Comparison of ENCODE assay signal across 8 cellular contexts in genomic region chr7:39948375-39948774, GRCh38. TPM values are rescaled to one million over a fixed set of nuclear protein-coding genes. Genes with fewer than 3 reads are reported as not detected.
DNase-seq lines count a peak whose midpoint lies in the region; TF ChIP-seq lines count a peak whose summit lies in the region.

No MANE protein-coding gene starts in this region.

- H3K4me3 ChIP-seq in SK-N-SH (ENCODE audit: low read depth in 2 of 2, low read length in 1 of 2): peak overlapping the region; percentile 96 to 97
- peak overlapping the region; percentile 94 for H3K4me3 ChIP-seq in endodermal cell (ENCODE audit: low read length)
- peak overlapping the region; percentile 96 for H3K4me3 ChIP-seq in osteoblast (ENCODE audit: insufficient read depth, low read length)

- H3K36me3 ChIP-seq in SK-N-SH (replicated peaks in 1 of 2; ENCODE audit: control insufficient read depth in 1 of 2, insufficient read depth in 2 of 2, low read length in 1 of 2) (peaks cover 0 to 2% of the 10 kb centered on the region in 2 experiments), endodermal cell (ENCODE audit: control insufficient read depth, insufficient read depth, low read length) (no peaks in the 10 kb centered on the region), osteoblast (ENCODE audit: insufficient read depth, low read length) (no peaks in the 10 kb centered on the region)

- no peak for TF ChIP-seq RAD21 in SK-N-SH (IDR thresholded peaks at IDR 0.05; ENCODE audit: low read length)

- peaks cover 0 to 12% of the 10 kb centered on the region in 2 experiments; a peak in 2 of 4 replicates for H3K4me1 ChIP-seq in SK-N-SH (ENCODE audit: control insufficient read depth in 1 of 2, insufficient read depth in 2 of 2, low read depth in 1 of 2, low read length in 1 of 2)
- H3K4me1 ChIP-seq in endodermal cell (ENCODE audit: control insufficient read depth, insufficient read depth, low read length): no peaks in the 10 kb centered on the region
- H3K4me1 ChIP-seq in osteoblast (ENCODE audit: insufficient read depth, low read length): no peaks in the 10 kb centered on the region

- H3K27ac ChIP-seq in SK-N-SH (ENCODE audit: low read depth in 2 of 2, low read length in 1 of 2) (peak overlapping the region; percentile 97), endodermal cell (ENCODE audit: low read depth, low read length) (peak overlapping the region; percentile 95), osteoblast (ENCODE audit: low read depth, low read length) (peak overlapping the region; percentile 97)

- H3K27me3 ChIP-seq in SK-N-SH (ENCODE audit: insufficient read depth): no peaks in the 10 kb centered on the region
- H3K27me3 ChIP-seq in endodermal cell (ENCODE audit: control insufficient read depth, insufficient read depth, low read length, poor library complexity, severe bottlenecking): no peaks in the 10 kb centered on the region
- H3K27me3 ChIP-seq in osteoblast (ENCODE audit: insufficient read depth, low read length): no peaks in the 10 kb centered on the region

- DNase-seq in H4 (ENCODE audit: low spot score) (peak; percentile 25), SK-N-SH (peak; percentile 35), endodermal cell (no peak), osteoblast (ENCODE audit: insufficient read length, low spot score, missing footprints) (no peak), germinal center (ENCODE audit: low spot score) (no peak), NCI-H187 (lab: John Stamatoyannopoulos, UW) (no peak), NCI-H2029 (lab: John Stamatoyannopoulos, UW) (no peak), NCI-H345 (lab: John Stamatoyannopoulos, UW) (no peak)

- WGBS in SK-N-SH (ENCODE audit: low lambda C conversion rate): 57% methylated on average over 8 of the region's 8 CpGs
- WGBS in endodermal cell (ENCODE audit: insufficient coverage in 1 of 2, insufficient read length in 1 of 2), 2 experiments: 82 to 85% methylated on average over 4 to 8 of the region's 8 CpGs

- H3K9me3 ChIP-seq in SK-N-SH (no peaks in the 10 kb centered on the region), endodermal cell (ENCODE audit: control insufficient read depth, low read length) (no peaks in the 10 kb centered on the region), osteoblast (ENCODE audit: low read depth, low read length) (no peaks in the 10 kb centered on the region)

- peaks cover 16% of the 10 kb centered on the region for H3F3A ChIP-seq in SK-N-SH (replicated peaks; ENCODE audit: insufficient read depth)

- POLR2A ChIA-PET in SK-N-SH (lab: Yijun Ruan, JAX): interaction anchor here (0.7 to 1.2 kb wide), 3 partner anchors 8 to 76 kb away, joined by 3 to 4 read pairs (median 4); no protein-coding TSS in a partner anchor

- H3K27ac Mint-ChIP-seq in endodermal cell: peak overlapping the region; percentile 100

- no peaks in the 10 kb centered on the region for H3K9me2 ChIP-seq in SK-N-SH

- no peaks in the 10 kb centered on the region for H3K36me3 Mint-ChIP-seq in endodermal cell (ENCODE audit: low read depth)

- CTCF ChIA-PET in SK-N-SH (lab: Yijun Ruan, JAX): interaction anchor here (0.6 to 9.3 kb wide), 6 partner anchors 27 to 186 kb away, joined by 3 to 100 read pairs (median 8); partner anchors contain the start of genes MPLKIP and SUGCT

- H3K4me1 Mint-ChIP-seq in endodermal cell: peaks cover 6% of the 10 kb centered on the region

- no peak for TF ChIP-seq EP300 in SK-N-SH (IDR thresholded peaks at IDR 0.05; ENCODE audit: borderline replicate concordance in 1 of 2, low read depth in 1 of 2, low read length in 1 of 2)

- H4K20me1 ChIP-seq in SK-N-SH (ENCODE audit: insufficient read depth) (peaks cover 23% of the 10 kb centered on the region), osteoblast (ENCODE audit: insufficient read depth, low read length) (peaks cover 23% of the 10 kb centered on the region)

- H3K9ac ChIP-seq in SK-N-SH (peak overlapping the region; percentile 94), endodermal cell (ENCODE audit: extremely low read depth, low read length, poor library complexity, severe bottlenecking) (peak overlapping the region; percentile 93)

- H2AFZ ChIP-seq in SK-N-SH (ENCODE audit: low read depth): peak overlapping the region; percentile 87
- peak overlapping the region; percentile 99 for H2AFZ ChIP-seq in osteoblast (ENCODE audit: low read length)

- peak overlapping the region; percentile 87 for H3K4me2 ChIP-seq in SK-N-SH
- H3K4me2 ChIP-seq in osteoblast (ENCODE audit: insufficient read depth, low read length): peak overlapping the region; percentile 97

- TF ChIP-seq CTCF in SK-N-SH (IDR thresholded peaks at IDR 0.05) (no peak), endodermal cell (conservative IDR thresholded peaks at IDR 0.05) (no peak), osteoblast (IDR thresholded peaks at IDR 0.05; ENCODE audit: extremely low read depth, low read depth, low read length) (no peak)

- H3K9me3 Mint-ChIP-seq in endodermal cell: no peaks in the 10 kb centered on the region

- peaks cover 40% of the 10 kb centered on the region for H3K79me2 ChIP-seq in SK-N-SH (ENCODE audit: insufficient read depth)
- H3K79me2 ChIP-seq in osteoblast (ENCODE audit: insufficient read depth, low read length): peaks cover 33% of the 10 kb centered on the region

- no peaks in the 10 kb centered on the region for H3K27me3 Mint-ChIP-seq in endodermal cell (ENCODE audit: insufficient read depth)

- H3K4me3 Mint-ChIP-seq in endodermal cell: peak overlapping the region; percentile 96

TF ChIP-seq in SK-N-SH, 30 proteins besides CTCF, POLR2A, EP300 and RAD21:
- TF ChIP-seq JUND (IDR thresholded peaks at IDR 0.05): no peak
- no peak for TF ChIP-seq GATA2 (CRISPR knock-in tag; IDR thresholded peaks at IDR 0.05)
- no peak for TF ChIP-seq MEF2A (IDR thresholded peaks at IDR 0.05; ENCODE audit: borderline replicate concordance, low read depth)
- no peak for TF ChIP-seq REST (IDR thresholded peaks at IDR 0.05; ENCODE audit: low read depth, low read length)
- no peak for TF ChIP-seq USF1 (IDR thresholded peaks at IDR 0.05; ENCODE audit: borderline replicate concordance, low read depth)
- TF ChIP-seq ELF1 (IDR thresholded peaks at IDR 0.05): no peak
- no peak for TF ChIP-seq TEAD4 (IDR thresholded peaks at IDR 0.05; ENCODE audit: borderline replicate concordance, insufficient read depth)
- no peak for TF ChIP-seq TAF1 (IDR thresholded peaks at IDR 0.05; ENCODE audit: borderline replicate concordance, low read depth, low read length)
- TF ChIP-seq RCOR1 (IDR thresholded peaks at IDR 0.05; ENCODE audit: low read length): no peak
- TF ChIP-seq FOXM1 (IDR thresholded peaks at IDR 0.05; ENCODE audit: low read depth): no peak
- no peak for TF ChIP-seq RXRA (IDR thresholded peaks at IDR 0.05; ENCODE audit: borderline replicate concordance, low read depth)
- no peak for TF ChIP-seq TCF12 (IDR thresholded peaks at IDR 0.05)
- TF ChIP-seq EZH2phosphoT487 (IDR thresholded peaks at IDR 0.05; ENCODE audit: borderline replicate concordance, low read depth): no peak
- no peak for TF ChIP-seq GABPA (IDR thresholded peaks at IDR 0.05; ENCODE audit: low read depth)
- no peak for TF ChIP-seq NFIC (IDR thresholded peaks at IDR 0.05; ENCODE audit: borderline replicate concordance)

RNA-seq across cellular contexts. Expression of gene CDK13, which starts 1.7 kb away (rescaled TPM):
- total RNA-seq in H4 (2014; rRNA removed; shearing (Covaris generic)): 50.1 and 51.7 TPM in 2 replicates
- polyA plus RNA-seq in SK-N-SH (2012; rRNA removed): 23.1 and 30.3 TPM in 2 replicates
- 21.2 and 24.2 TPM in 2 replicates for polyA plus RNA-seq in SK-N-SH (2012; cell fraction: cytosol; rRNA removed)
- 52.2 and 80.8 TPM in 2 replicates for polyA plus RNA-seq in SK-N-SH (2012; cell fraction: nucleus; rRNA removed)
- total RNA-seq in endodermal cell (10 to 100 TPM; 60.8 to 77.7 TPM), osteoblast (97.2 and 109 TPM in 2 replicates)
- 35.6 TPM for polyA plus RNA-seq in endodermal cell (2013, experiment 1 of 2)
- 45.2 TPM for polyA plus RNA-seq in endodermal cell (2013, experiment 2 of 2)

Comparison
In these comparisons a context has a peak if more than half of its experiments do, and no peak if none do; other contexts are left out.
1. DNase-seq: peak in H4 (single experiment) and SK-N-SH (single experiment); none in endodermal cell (single experiment), osteoblast (single experiment), germinal center (single experiment), NCI-H187 (0 of 2), NCI-H2029 (single experiment) and NCI-H345 (single experiment).
2. Peak in every context shown above with its lines, with median percentiles within 50 percentile points of each other: H3K27ac ChIP-seq and H3K4me3 ChIP-seq.